In the genomic region with DNA sequence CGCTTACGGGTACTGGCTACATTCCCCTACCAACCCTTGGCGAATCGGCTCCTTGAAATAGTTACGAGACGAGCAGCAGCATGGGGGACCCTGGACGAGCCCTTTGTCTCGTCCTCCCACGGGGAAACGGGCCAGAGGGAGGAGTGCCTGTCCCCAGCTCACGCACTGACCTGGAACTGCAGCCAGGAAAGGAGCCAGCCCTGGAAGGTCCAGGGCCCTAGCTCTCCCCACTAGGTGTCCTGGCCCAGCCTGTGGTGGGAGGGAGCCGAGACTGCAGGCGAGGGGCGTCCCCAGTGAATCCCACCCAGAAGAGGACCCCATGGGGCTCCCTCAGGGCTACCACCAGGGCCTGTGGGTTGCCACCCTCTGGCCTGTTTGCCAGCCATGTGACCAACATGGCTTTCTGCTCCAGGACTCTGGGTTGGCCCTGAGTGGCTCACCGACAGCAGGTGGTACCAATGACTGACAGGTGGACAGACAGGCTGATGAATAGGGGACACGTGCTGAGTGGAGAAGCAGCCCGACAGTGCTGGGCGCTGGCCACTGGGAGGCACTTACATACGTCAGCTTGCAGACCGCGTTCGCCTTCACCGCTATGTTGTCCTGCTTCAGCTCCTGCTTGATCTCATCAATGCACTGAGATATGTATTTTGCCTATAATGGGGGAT, we compare ENCODE assay signal across 2 cellular contexts.
TF ChIP-seq lines count a peak whose summit lies in the region.

No MANE protein-coding gene starts in this region.

TF ChIP-seq in HEK293T, 16 proteins besides CTCF, POLR2A, EP300 and RAD21:
- TF ChIP-seq, protein P1, sequence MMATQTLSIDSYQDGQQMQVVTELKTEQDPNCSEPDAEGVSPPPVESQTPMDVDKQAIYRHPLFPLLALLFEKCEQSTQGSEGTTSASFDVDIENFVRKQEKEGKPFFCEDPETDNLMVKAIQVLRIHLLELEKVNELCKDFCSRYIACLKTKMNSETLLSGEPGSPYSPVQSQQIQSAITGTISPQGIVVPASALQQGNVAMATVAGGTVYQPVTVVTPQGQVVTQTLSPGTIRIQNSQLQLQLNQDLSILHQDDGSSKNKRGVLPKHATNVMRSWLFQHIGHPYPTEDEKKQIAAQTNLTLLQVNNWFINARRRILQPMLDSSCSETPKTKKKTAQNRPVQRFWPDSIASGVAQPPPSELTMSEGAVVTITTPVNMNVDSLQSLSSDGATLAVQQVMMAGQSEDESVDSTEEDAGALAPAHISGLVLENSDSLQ (IDR thresholded peaks at IDR 0.05), result peak; percentile 45
- TF ChIP-seq BHLHE40 (IDR thresholded peaks at IDR 0.05; ENCODE audit: borderline replicate concordance), result no peak
TF ChIP-seq in HEK293T: peak in this region for 1.

TF ChIP-seq in GM12878, 131 proteins besides CTCF, POLR2A, EP300 and RAD21:
- TF ChIP-seq, protein P1 (IDR thresholded peaks at IDR 0.05), result 0 out of 2 replicates have a peak, but pooled peaks have one; percentile 7
- TF ChIP-seq CBX3 (IDR thresholded peaks at IDR 0.05; ENCODE audit: borderline replicate concordance, low read depth) (no peak), RELA (IDR thresholded peaks at IDR 0.05; ENCODE audit: borderline replicate concordance, partially characterized antibody) (no peak), NR2C1 (IDR thresholded peaks at IDR 0.05) (no peak), TCF7 (IDR thresholded peaks at IDR 0.05; ENCODE audit: borderline replicate concordance) (no peak), FOXK2 (IDR thresholded peaks at IDR 0.05) (no peak)
- TF ChIP-seq, protein P2, sequence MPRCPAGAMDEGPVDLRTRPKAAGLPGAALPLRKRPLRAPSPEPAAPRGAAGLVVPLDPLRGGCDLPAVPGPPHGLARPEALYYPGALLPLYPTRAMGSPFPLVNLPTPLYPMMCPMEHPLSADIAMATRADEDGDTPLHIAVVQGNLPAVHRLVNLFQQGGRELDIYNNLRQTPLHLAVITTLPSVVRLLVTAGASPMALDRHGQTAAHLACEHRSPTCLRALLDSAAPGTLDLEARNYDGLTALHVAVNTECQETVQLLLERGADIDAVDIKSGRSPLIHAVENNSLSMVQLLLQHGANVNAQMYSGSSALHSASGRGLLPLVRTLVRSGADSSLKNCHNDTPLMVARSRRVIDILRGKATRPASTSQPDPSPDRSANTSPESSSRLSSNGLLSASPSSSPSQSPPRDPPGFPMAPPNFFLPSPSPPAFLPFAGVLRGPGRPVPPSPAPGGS (IDR thresholded peaks at IDR 0.05; ENCODE audit: borderline replicate concordance, insufficient read depth, low read depth, low read length, poor library complexity, severe bottlenecking), result no peak
